In the genomic region with DNA sequence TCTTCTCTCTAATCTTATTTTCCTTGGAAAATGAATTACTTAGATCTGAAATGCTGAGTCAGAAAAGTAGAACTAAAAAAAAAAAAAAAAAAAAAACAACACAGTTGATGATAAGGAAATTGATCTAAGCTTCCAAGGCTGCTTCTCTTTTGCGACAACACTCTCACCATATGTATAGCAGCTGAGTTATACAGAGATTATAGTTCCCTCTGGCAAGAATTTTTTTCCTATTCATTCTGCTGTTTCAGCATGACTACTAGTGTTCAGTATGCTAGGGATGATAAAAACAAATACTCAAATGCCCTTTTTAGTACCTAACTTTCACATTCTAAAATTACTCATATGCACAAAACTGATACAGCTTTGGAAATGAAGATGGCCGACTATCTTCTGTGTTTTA, we compare ENCODE assay signal across 1 cellular context.
A peak's percentile ranks its signal among the peaks of the same experiment; 100 is the strongest.
TF ChIP-seq lines count a peak whose summit lies in the region.

No MANE protein-coding gene starts in this region.

TF ChIP-seq in GM12878, 131 proteins besides CTCF, POLR2A, EP300 and RAD21 (continued from another document):
- peak; percentile 10; the same call in 1 of the 2 replicates for TF ChIP-seq RUNX3 (IDR thresholded peaks at IDR 0.05; ENCODE audit: low read length)
- TF ChIP-seq JUNB (IDR thresholded peaks at IDR 0.05), result peak; percentile 86
- TF ChIP-seq FOXM1 (IDR thresholded peaks at IDR 0.05; ENCODE audit: low read depth, low read length), result peak; percentile 33; the same call in 1 of the 2 replicates
- TF ChIP-seq YY1 (IDR thresholded peaks at IDR 0.05; ENCODE audit: low read depth, low read length), result peak; percentile 36; the same call in 1 of the 2 replicates
- no peak for TF ChIP-seq TAF1 (IDR thresholded peaks at IDR 0.05; ENCODE audit: borderline replicate concordance, low read depth, low read length)
- TF ChIP-seq CREM (IDR thresholded peaks at IDR 0.05; ENCODE audit: low read depth), result peak; percentile 40; the same call in 1 of the 2 replicates
- TF ChIP-seq NFIC (IDR thresholded peaks at IDR 0.05; ENCODE audit: low read depth, low read length), result peak; percentile 41; the same call in 1 of the 2 replicates
- TF ChIP-seq CHD2 (IDR thresholded peaks at IDR 0.05; ENCODE audit: borderline replicate concordance, low read depth, low read length), result no peak
- TF ChIP-seq MEF2A (IDR thresholded peaks at IDR 0.05; ENCODE audit: insufficient read depth, low read depth, low read length), result peak; percentile 69; the same call in 1 of the 2 replicates
- TF ChIP-seq, protein P1, sequence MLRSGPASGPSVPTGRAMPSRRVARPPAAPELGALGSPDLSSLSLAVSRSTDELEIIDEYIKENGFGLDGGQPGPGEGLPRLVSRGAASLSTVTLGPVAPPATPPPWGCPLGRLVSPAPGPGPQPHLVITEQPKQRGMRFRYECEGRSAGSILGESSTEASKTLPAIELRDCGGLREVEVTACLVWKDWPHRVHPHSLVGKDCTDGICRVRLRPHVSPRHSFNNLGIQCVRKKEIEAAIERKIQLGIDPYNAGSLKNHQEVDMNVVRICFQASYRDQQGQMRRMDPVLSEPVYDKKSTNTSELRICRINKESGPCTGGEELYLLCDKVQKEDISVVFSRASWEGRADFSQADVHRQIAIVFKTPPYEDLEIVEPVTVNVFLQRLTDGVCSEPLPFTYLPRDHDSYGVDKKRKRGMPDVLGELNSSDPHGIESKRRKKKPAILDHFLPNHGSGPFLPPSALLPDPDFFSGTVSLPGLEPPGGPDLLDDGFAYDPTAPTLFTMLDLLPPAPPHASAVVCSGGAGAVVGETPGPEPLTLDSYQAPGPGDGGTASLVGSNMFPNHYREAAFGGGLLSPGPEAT (IDR thresholded peaks at IDR 0.05; ENCODE audit: low read depth), result 0 out of 2 replicates have a peak, but pooled peaks have one; percentile 10
- TF ChIP-seq IRF4 (IDR thresholded peaks at IDR 0.05; ENCODE audit: low read depth, low read length), result no peak
